In genomic region chr7:135075716-135076115, GRCh38 we compare ENCODE assay signal across 26 cellular contexts.
"Had no signal": no experiment of that assay in that cellular context is flagged by ENCODE, and none has a peak within 500 bp of the region (broad histone marks: within the 10 kb centered on the region; RNA-seq: fewer than 3 reads in every experiment).

No MANE protein-coding gene starts in this region.

- H3K4me1 ChIP-seq: esophagus squamous epithelium, lower lobe of right lung, psoas muscle, sigmoid colon, testis, tibial artery had no signal

- DNase-seq: dermis blood vessel endothelial cell; effector memory CD4-positive, alpha-beta T cell; erythroblast; esophagus squamous epithelium; foreskin melanocyte; glutamatergic neuron; immature natural killer cell; islet precursor cell; kidney glomerular epithelial cell; left ventricle myocardium superior; lower lobe of right lung; natural killer cell; occipital lobe; ovary; posterior cingulate gyrus; psoas muscle; right cardiac atrium; sigmoid colon; stimulated activated CD4-positive, alpha-beta T cell treated with anti-CD3 and anti-CD28 coated beads, Interleukin-4, amount 100 ng/mL, for 4 hours; stimulated activated naive CD8-positive, alpha-beta T cell treated with anti-CD3 and anti-CD28 coated beads, Interleukin-15, Interleukin-2, amounts not matched to agents 100 U/mL and 50 U/mL, for 24 hours; substantia nigra; testis; tibial artery had no signal

- H3K4me3 ChIP-seq: coronary artery, esophagus squamous epithelium, lower lobe of right lung, ovary, psoas muscle, sigmoid colon, testis, tibial artery had no signal

- H3K27ac Mint-ChIP-seq: immature natural killer cell; natural killer cell; stimulated activated memory B cell treated with anti-CD40 and anti-IgM and Interleukin-4, amounts not matched to agents 10 μg/mL and 1 μg/mL and 100 μg/mL, for 72 hours; type B pancreatic cell had no signal

- H3K36me3 ChIP-seq: esophagus squamous epithelium, lower lobe of right lung, ovary, sigmoid colon, tibial artery had no signal

- H3K36me3 Mint-ChIP-seq: immature natural killer cell; natural killer cell; stimulated activated memory B cell treated with anti-CD40 and anti-IgM and Interleukin-4, amounts not matched to agents 10 μg/mL and 1 μg/mL and 100 μg/mL, for 72 hours; type B pancreatic cell had no signal

- H3K9me3 ChIP-seq: esophagus squamous epithelium, lower lobe of right lung, ovary, psoas muscle, sigmoid colon, testis, tibial artery had no signal

- H3K27ac ChIP-seq: coronary artery, esophagus squamous epithelium, lower lobe of right lung, ovary, psoas muscle, sigmoid colon, testis, tibial artery had no signal

- H3K27me3 Mint-ChIP-seq: stimulated activated memory B cell treated with anti-CD40 and anti-IgM and Interleukin-4, amounts not matched to agents 10 μg/mL and 1 μg/mL and 100 μg/mL, for 72 hours had no signal

- ATAC-seq: left ventricle myocardium superior; lower lobe of right lung; natural killer cell; psoas muscle; right cardiac atrium; stimulated activated memory B cell treated with anti-CD40 and anti-IgM and Interleukin-4, amounts not matched to agents 10 μg/mL and 1 μg/mL and 100 μg/mL, for 72 hours; stimulated activated naive CD8-positive, alpha-beta T cell treated with anti-CD3 and anti-CD28 coated beads, Interleukin-15, Interleukin-2, amounts not matched to agents 100 U/mL and 50 U/mL, for 24 hours had no signal

- H3K4me1 Mint-ChIP-seq: immature natural killer cell; natural killer cell; stimulated activated memory B cell treated with anti-CD40 and anti-IgM and Interleukin-4, amounts not matched to agents 10 μg/mL and 1 μg/mL and 100 μg/mL, for 72 hours had no signal

- H3K4me3 Mint-ChIP-seq: immature natural killer cell; natural killer cell; stimulated activated memory B cell treated with anti-CD40 and anti-IgM and Interleukin-4, amounts not matched to agents 10 μg/mL and 1 μg/mL and 100 μg/mL, for 72 hours; type B pancreatic cell had no signal

- H3K27me3 ChIP-seq: esophagus squamous epithelium, ovary, sigmoid colon, testis, tibial artery had no signal

- H3K9me3 Mint-ChIP-seq: natural killer cell; stimulated activated memory B cell treated with anti-CD40 and anti-IgM and Interleukin-4, amounts not matched to agents 10 μg/mL and 1 μg/mL and 100 μg/mL, for 72 hours; type B pancreatic cell had no signal
